1 cellular context compared by ENCODE assay signal in the genomic region with DNA sequence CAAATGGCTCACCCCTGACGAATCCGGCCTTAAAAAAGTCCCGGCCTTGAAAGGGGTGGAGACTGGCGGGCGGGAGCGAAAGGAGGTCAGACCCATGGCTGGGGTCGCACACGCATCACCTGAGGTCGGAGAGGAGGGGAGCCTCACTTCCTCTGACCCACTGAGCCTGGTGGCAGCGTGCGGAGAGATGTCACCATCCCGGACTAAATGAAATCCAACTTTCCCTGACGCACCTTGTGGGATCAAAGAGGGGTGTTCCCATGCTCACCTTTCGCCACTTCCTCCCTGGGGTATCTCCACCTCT.
TF ChIP-seq lines count a peak whose summit lies in the region.

No MANE protein-coding gene starts in this region.

TF ChIP-seq in K562, 482 proteins besides CTCF, POLR2A, EP300 and RAD21:
- TF ChIP-seq, protein P1, sequence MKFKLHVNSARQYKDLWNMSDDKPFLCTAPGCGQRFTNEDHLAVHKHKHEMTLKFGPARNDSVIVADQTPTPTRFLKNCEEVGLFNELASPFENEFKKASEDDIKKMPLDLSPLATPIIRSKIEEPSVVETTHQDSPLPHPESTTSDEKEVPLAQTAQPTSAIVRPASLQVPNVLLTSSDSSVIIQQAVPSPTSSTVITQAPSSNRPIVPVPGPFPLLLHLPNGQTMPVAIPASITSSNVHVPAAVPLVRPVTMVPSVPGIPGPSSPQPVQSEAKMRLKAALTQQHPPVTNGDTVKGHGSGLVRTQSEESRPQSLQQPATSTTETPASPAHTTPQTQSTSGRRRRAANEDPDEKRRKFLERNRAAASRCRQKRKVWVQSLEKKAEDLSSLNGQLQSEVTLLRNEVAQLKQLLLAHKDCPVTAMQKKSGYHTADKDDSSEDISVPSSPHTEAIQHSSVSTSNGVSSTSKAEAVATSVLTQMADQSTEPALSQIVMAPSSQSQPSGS (CRISPR knock-in tag; IDR thresholded peaks at IDR 0.05) = no peak
- TF ChIP-seq SPI1 (IDR thresholded peaks at IDR 0.05; ENCODE audit: borderline replicate concordance, low read depth, low read length) = peak; percentile 37; the same call in 1 of the 2 replicates
- TF ChIP-seq SP1 (CRISPR knock-in tag; IDR thresholded peaks at IDR 0.05) = no peak
- TF ChIP-seq CTBP1 (IDR thresholded peaks at IDR 0.05; ENCODE audit: borderline replicate concordance) = no peak
- no peak for TF ChIP-seq ZBTB1 (CRISPR knock-in tag; IDR thresholded peaks at IDR 0.05; ENCODE audit: borderline replicate concordance, low read depth)
- TF ChIP-seq CGGBP1 (CRISPR knock-in tag; IDR thresholded peaks at IDR 0.05) = no peak
- no peak for TF ChIP-seq KLF6 (CRISPR knock-in tag; IDR thresholded peaks at IDR 0.05; ENCODE audit: borderline replicate concordance)
- TF ChIP-seq NCOA2 (IDR thresholded peaks at IDR 0.05; ENCODE audit: partially characterized antibody in 2 of 2) = no peak
- TF ChIP-seq SIRT6 (IDR thresholded peaks at IDR 0.05; ENCODE audit: low read depth, low read length) = no peak
- TF ChIP-seq E4F1 (CRISPR knock-in tag; IDR thresholded peaks at IDR 0.05; ENCODE audit: borderline replicate concordance) = no peak
- no peak for TF ChIP-seq MTA3 (IDR thresholded peaks at IDR 0.05; ENCODE audit: borderline replicate concordance)
- TF ChIP-seq ZC3H4 (CRISPR knock-in tag; IDR thresholded peaks at IDR 0.05; ENCODE audit: borderline replicate concordance) = no peak
- 0 out of 2 replicates have a peak, but pooled peaks have one; percentile 2 for TF ChIP-seq ZBED1 (IDR thresholded peaks at IDR 0.05)
- TF ChIP-seq SNRNP70 (optimal IDR thresholded peaks at IDR 0.05; ENCODE audit: low read depth, low read length) = no peak
- TF ChIP-seq, protein P2, sequence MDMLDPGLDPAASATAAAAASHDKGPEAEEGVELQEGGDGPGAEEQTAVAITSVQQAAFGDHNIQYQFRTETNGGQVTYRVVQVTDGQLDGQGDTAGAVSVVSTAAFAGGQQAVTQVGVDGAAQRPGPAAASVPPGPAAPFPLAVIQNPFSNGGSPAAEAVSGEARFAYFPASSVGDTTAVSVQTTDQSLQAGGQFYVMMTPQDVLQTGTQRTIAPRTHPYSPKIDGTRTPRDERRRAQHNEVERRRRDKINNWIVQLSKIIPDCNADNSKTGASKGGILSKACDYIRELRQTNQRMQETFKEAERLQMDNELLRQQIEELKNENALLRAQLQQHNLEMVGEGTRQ (CRISPR knock-in tag; IDR thresholded peaks at IDR 0.05) = no peak
- TF ChIP-seq ZNF212 (CRISPR knock-in tag; IDR thresholded peaks at IDR 0.05) = no peak
- TF ChIP-seq FOXK1 (CRISPR knock-in tag; IDR thresholded peaks at IDR 0.05; ENCODE audit: borderline replicate concordance) = peak; percentile 66; the same call in 1 of the 2 replicates
- peak; percentile 42; the same call in 1 of the 2 replicates for TF ChIP-seq LARP7 (IDR thresholded peaks at IDR 0.05)
- no peak for TF ChIP-seq KLF1 (tag; IDR thresholded peaks at IDR 0.05)
- TF ChIP-seq ZNF766 (CRISPR knock-in tag; conservative IDR thresholded peaks at IDR 0.05) = 0 out of 2 replicates have a peak, but pooled peaks have one; percentile 29
